In genomic region chr19:7197760-7198696, GRCh38 we compare ENCODE assay signal across 1 cellular context.
TF ChIP-seq lines count a peak whose summit lies in the region.

No MANE protein-coding gene starts in this region.

TF ChIP-seq in K562, 482 proteins besides CTCF, POLR2A, EP300 and RAD21 (continued from another document and continues in another):
- TF ChIP-seq CEBPZ (IDR thresholded peaks at IDR 0.05; ENCODE audit: borderline replicate concordance, low read depth, low read length) (no peak), GTF2B (IDR thresholded peaks at IDR 0.05; ENCODE audit: extremely low read depth, insufficient read length) (no peak), CHD4 (IDR thresholded peaks at IDR 0.05; ENCODE audit: insufficient read depth, insufficient replicate concordance, low read depth, low read length, poor library complexity, severe bottlenecking) (peak; percentile 21), ZNF324 (CRISPR knock-in tag; IDR thresholded peaks at IDR 0.05) (no peak), CCNT2 (IDR thresholded peaks at IDR 0.05; ENCODE audit: borderline replicate concordance, extremely low read depth, insufficient read length, low read depth, low read length) (peak; percentile 77), STAT5A (IDR thresholded peaks at IDR 0.05; ENCODE audit: borderline replicate concordance, low read length) (no peak), E2F6 (IDR thresholded peaks at IDR 0.05; ENCODE audit: borderline replicate concordance in 1 of 2, extremely low read depth in 1 of 2, insufficient read depth in 1 of 2, insufficient read length in 1 of 2, low read depth in 1 of 2, low read length in 1 of 2, poor library complexity in 1 of 2, severe bottlenecking in 1 of 2) (peak in 1 of 2 experiments; percentile 79), SMAD1 (IDR thresholded peaks at IDR 0.05; ENCODE audit: low read depth, low read length, partially characterized antibody) (no peak), THAP12 (CRISPR knock-in tag; IDR thresholded peaks at IDR 0.05) (no peak), TRIM24 (IDR thresholded peaks at IDR 0.05) (peak in 1 of 2 experiments; percentile 15; a peak in 2 of 4 replicates), ZNF518B (CRISPR knock-in tag; IDR thresholded peaks at IDR 0.05) (no peak), NFYB (IDR thresholded peaks at IDR 0.05; ENCODE audit: extremely low read depth, insufficient read length) (peak; percentile 10), ZC3H11A (IDR thresholded peaks at IDR 0.05; ENCODE audit: low read depth, low read length) (no peak), TAF9B (IDR thresholded peaks at IDR 0.05; ENCODE audit: partially characterized antibody) (no peak), POLR2AphosphoS5 (IDR thresholded peaks at IDR 0.05; ENCODE audit: control insufficient read depth, insufficient read depth, low read depth, low read length) (no peak), SRSF7 (optimal IDR thresholded peaks at IDR 0.05; ENCODE audit: low read depth, low read length) (no peak), ATF2 (CRISPR knock-in tag; IDR thresholded peaks at IDR 0.05) (no peak), ZNF140 (CRISPR knock-in tag; IDR thresholded peaks at IDR 0.05) (no peak), SPI1 (IDR thresholded peaks at IDR 0.05; ENCODE audit: borderline replicate concordance, low read depth, low read length) (no peak), ASH1L (IDR thresholded peaks at IDR 0.05; ENCODE audit: borderline replicate concordance, low read depth, partially characterized antibody) (no peak), SNIP1 (IDR thresholded peaks at IDR 0.05; ENCODE audit: low read depth) (no peak), ZNF134 (CRISPR knock-in tag; conservative IDR thresholded peaks at IDR 0.05) (no peak), TCF7 (IDR thresholded peaks at IDR 0.05; ENCODE audit: borderline replicate concordance) (no peak), HMGXB4 (CRISPR knock-in tag; IDR thresholded peaks at IDR 0.05) (no peak), DIDO1 (tag; IDR thresholded peaks at IDR 0.05; ENCODE audit: low read depth) (no peak), ARID3B (CRISPR knock-in tag; IDR thresholded peaks at IDR 0.05; ENCODE audit: borderline replicate concordance) (no peak), ZNF511 (CRISPR knock-in tag; IDR thresholded peaks at IDR 0.05) (no peak), ILF3 (IDR thresholded peaks at IDR 0.05; ENCODE audit: borderline replicate concordance) (no peak), FOXP1 (CRISPR knock-in tag; IDR thresholded peaks at IDR 0.05) (0 out of 2 replicates have a peak, but pooled peaks have one; percentile 33), CHAMP1 (IDR thresholded peaks at IDR 0.05) (no peak), ZBTB26 (CRISPR knock-in tag; IDR thresholded peaks at IDR 0.05) (peak; percentile 73; the same call in 1 of the 2 replicates), SREBF1 (IDR thresholded peaks at IDR 0.05; ENCODE audit: borderline replicate concordance, low read depth, low read length) (no peak), NR2C1 (IDR thresholded peaks at IDR 0.05) (no peak), NR2C1 (tag; IDR thresholded peaks at IDR 0.05) (no peak), DDX20 (tag; IDR thresholded peaks at IDR 0.05; ENCODE audit: low read depth) (no peak), PTTG1 (tag; IDR thresholded peaks at IDR 0.05; ENCODE audit: low read depth) (no peak), ATF4 (CRISPR knock-in tag; IDR thresholded peaks at IDR 0.05) (no peak)
